Comparison of ENCODE assay signal across 22 cellular contexts in the genomic region with DNA sequence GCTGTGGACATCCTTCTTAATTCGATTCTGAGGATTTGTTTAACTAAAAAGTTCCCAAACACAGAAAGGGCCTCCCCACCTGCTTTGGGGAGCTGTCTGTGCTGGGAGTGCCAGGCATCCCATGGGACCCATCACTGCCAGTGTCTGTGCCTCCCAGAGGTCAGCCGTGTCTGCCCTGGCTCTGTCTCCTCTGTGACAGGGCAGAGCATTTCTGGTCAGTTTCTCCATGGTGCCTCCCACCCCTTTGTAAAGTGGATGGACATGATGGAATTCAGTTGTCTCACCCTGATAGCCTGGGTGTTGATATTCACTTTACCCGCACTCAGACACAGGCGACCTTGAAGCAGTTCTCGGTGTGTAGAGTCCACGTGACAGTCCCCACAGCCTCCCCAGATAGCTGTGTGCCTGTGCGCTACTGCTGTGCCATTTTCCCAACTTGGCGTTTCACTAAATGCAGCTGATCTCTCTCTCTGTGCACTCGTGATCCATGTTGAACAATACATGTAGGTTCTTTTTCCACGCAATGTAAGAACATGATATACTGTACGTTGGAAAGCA.
"Had no signal": no experiment of that assay in that cellular context is flagged by ENCODE, and none has a peak within 500 bp of the region (broad histone marks: within the 10 kb centered on the region; RNA-seq: fewer than 3 reads in every experiment).

No MANE protein-coding gene starts in this region.

- H3K4me1 ChIP-seq: lower lobe of right lung had no signal

- H3K4me1 Mint-ChIP-seq: activated naive CD4-positive, alpha-beta T cell treated with anti-CD3 and anti-CD28 coated beads, Interleukin-2, amount 50 U/mL, for 24 hours had no signal

- H3K9me3 Mint-ChIP-seq: activated CD4-positive, alpha-beta T cell treated with anti-CD3 and anti-CD28 coated beads, Interleukin-2, amount 10 ng/mL, durations not matched to agents 7 days and 5 days; activated CD8-positive, alpha-beta T cell treated with anti-CD3 and anti-CD28 coated beads for 36 hours; activated naive CD4-positive, alpha-beta T cell treated with anti-CD3 and anti-CD28 coated beads, Interleukin-2, amount 50 U/mL, for 24 hours; activated T-helper 1 cell treated with anti-CD3 and anti-CD28 coated beads, Interleukin-12 subunit alpha, Interleukin-12 subunit beta, Interleukin-2, Interleukin-4 antibody, amounts not matched to agents 30 ng/mL and 10 ng/mL and 1 ng/mL, durations not matched to agents 14 hours and 24 hours and 36 hours; dendritic cell treated with granulocyte-macrophage colony-stimulating factor and Interleukin-4, amounts not matched to agents 40 ng/mL and 50 ng/mL, for 4 days; naive thymus-derived CD4-positive, alpha-beta T cell; neural crest cell; stimulated activated naive CD8-positive, alpha-beta T cell treated with anti-CD3 and anti-CD28 coated beads, Interleukin-15, Interleukin-2, amounts not matched to agents 100 ng/mL and 50 ng/mL, for 24 hours; T-helper 1 cell treated with Interleukin-12 subunit alpha and Interleukin-12 subunit beta and Interleukin-4 antibody, amounts not matched to agents 30 μg/mL and 1 μg/mL, for 36 hours had no signal

- H3K27ac Mint-ChIP-seq: activated CD8-positive, alpha-beta memory T cell treated with anti-CD3 and anti-CD28 coated beads, Interleukin-2, amount 10 ng/mL, durations not matched to agents 7 days and 5 days; activated CD8-positive, alpha-beta T cell treated with anti-CD3 and anti-CD28 coated beads for 36 hours; activated naive CD4-positive, alpha-beta T cell treated with anti-CD3 and anti-CD28 coated beads, Interleukin-2, amount 50 U/mL, for 24 hours; activated T-helper 1 cell treated with anti-CD3 and anti-CD28 coated beads, Interleukin-12 subunit alpha, Interleukin-12 subunit beta, Interleukin-2, Interleukin-4 antibody, amounts not matched to agents 30 ng/mL and 10 ng/mL and 1 ng/mL, durations not matched to agents 14 hours and 24 hours and 36 hours; dendritic cell treated with granulocyte-macrophage colony-stimulating factor and Interleukin-4, amounts not matched to agents 40 ng/mL and 50 ng/mL, for 4 days; stimulated activated naive CD8-positive, alpha-beta T cell treated with anti-CD3 and anti-CD28 coated beads, Interleukin-15, Interleukin-2, amounts not matched to agents 100 ng/mL and 50 ng/mL, for 24 hours; T-helper 1 cell treated with Interleukin-12 subunit alpha and Interleukin-12 subunit beta and Interleukin-4 antibody, amounts not matched to agents 30 μg/mL and 1 μg/mL, for 36 hours had no signal

- H3K36me3 ChIP-seq: WERI-Rb-1 had no signal

- H3K27me3 ChIP-seq: tibial nerve had no signal

- H3K4me3 Mint-ChIP-seq: activated CD4-positive, alpha-beta T cell treated with anti-CD3 and anti-CD28 coated beads, Interleukin-2, amount 10 ng/mL, durations not matched to agents 7 days and 5 days; activated CD8-positive, alpha-beta memory T cell treated with anti-CD3 and anti-CD28 coated beads, Interleukin-2, amount 10 ng/mL, durations not matched to agents 7 days and 5 days; activated CD8-positive, alpha-beta T cell treated with anti-CD3 and anti-CD28 coated beads for 36 hours; activated naive CD4-positive, alpha-beta T cell treated with anti-CD3 and anti-CD28 coated beads, Interleukin-2, amount 50 U/mL, for 24 hours; activated T-helper 1 cell treated with anti-CD3 and anti-CD28 coated beads, Interleukin-12 subunit alpha, Interleukin-12 subunit beta, Interleukin-2, Interleukin-4 antibody, amounts not matched to agents 30 ng/mL and 10 ng/mL and 1 ng/mL, durations not matched to agents 14 hours and 24 hours and 36 hours; dendritic cell treated with granulocyte-macrophage colony-stimulating factor and Interleukin-4, amounts not matched to agents 40 ng/mL and 50 ng/mL, for 4 days; naive thymus-derived CD4-positive, alpha-beta T cell; stimulated activated naive CD8-positive, alpha-beta T cell treated with anti-CD3 and anti-CD28 coated beads, Interleukin-15, Interleukin-2, amounts not matched to agents 100 ng/mL and 50 ng/mL, for 24 hours; T-helper 1 cell treated with Interleukin-12 subunit alpha and Interleukin-12 subunit beta and Interleukin-4 antibody, amounts not matched to agents 30 μg/mL and 1 μg/mL, for 36 hours had no signal

- H3K4me3 ChIP-seq: lower lobe of right lung, tibial nerve had no signal

- FAIRE-seq: frontal cortex, urothelium cell line had no signal

- H3K27me3 Mint-ChIP-seq: activated CD4-positive, alpha-beta T cell treated with anti-CD3 and anti-CD28 coated beads, Interleukin-2, amount 10 ng/mL, durations not matched to agents 7 days and 5 days; activated CD8-positive, alpha-beta memory T cell treated with anti-CD3 and anti-CD28 coated beads, Interleukin-2, amount 10 ng/mL, durations not matched to agents 7 days and 5 days; activated CD8-positive, alpha-beta T cell treated with anti-CD3 and anti-CD28 coated beads for 36 hours; activated naive CD4-positive, alpha-beta T cell treated with anti-CD3 and anti-CD28 coated beads, Interleukin-2, amount 50 U/mL, for 24 hours; dendritic cell treated with granulocyte-macrophage colony-stimulating factor and Interleukin-4, amounts not matched to agents 40 ng/mL and 50 ng/mL, for 4 days; naive thymus-derived CD4-positive, alpha-beta T cell; stimulated activated naive CD8-positive, alpha-beta T cell treated with anti-CD3 and anti-CD28 coated beads, Interleukin-15, Interleukin-2, amounts not matched to agents 100 ng/mL and 50 ng/mL, for 24 hours had no signal

- ATAC-seq: activated CD8-positive, alpha-beta memory T cell treated with anti-CD3 and anti-CD28 coated beads, Interleukin-2, amount 10 ng/mL, durations not matched to agents 7 days and 5 days; activated CD8-positive, alpha-beta T cell treated with anti-CD3 and anti-CD28 coated beads for 36 hours; esophagus mucosa; left colon; lower lobe of right lung; naive thymus-derived CD4-positive, alpha-beta T cell had no signal

- DNase-seq: activated CD4-positive, alpha-beta T cell treated with anti-CD3 and anti-CD28 coated beads, Interleukin-2, amount 10 ng/mL, durations not matched to agents 7 days and 5 days; activated CD4-positive, CD25-positive, alpha-beta regulatory T cell treated with anti-CD3 and anti-CD28 coated beads, Interleukin-2, amount 50 U/mL, for 72 hours; activated CD8-positive, alpha-beta memory T cell treated with anti-CD3 and anti-CD28 coated beads, Interleukin-2, amount 10 ng/mL, durations not matched to agents 7 days and 5 days; activated CD8-positive, alpha-beta T cell treated with anti-CD3 and anti-CD28 coated beads for 36 hours; activated gamma-delta T cell; effector CD8-positive, alpha-beta T cell; islet precursor cell; left colon; lower lobe of right lung; naive thymus-derived CD4-positive, alpha-beta T cell; occipital lobe; WERI-Rb-1 had no signal

- H3K27ac ChIP-seq: lower lobe of right lung, WERI-Rb-1 had no signal

- H3K9me3 ChIP-seq: lower lobe of right lung, tibial nerve had no signal
